8 cellular contexts compared by ENCODE assay signal in the genomic region with DNA sequence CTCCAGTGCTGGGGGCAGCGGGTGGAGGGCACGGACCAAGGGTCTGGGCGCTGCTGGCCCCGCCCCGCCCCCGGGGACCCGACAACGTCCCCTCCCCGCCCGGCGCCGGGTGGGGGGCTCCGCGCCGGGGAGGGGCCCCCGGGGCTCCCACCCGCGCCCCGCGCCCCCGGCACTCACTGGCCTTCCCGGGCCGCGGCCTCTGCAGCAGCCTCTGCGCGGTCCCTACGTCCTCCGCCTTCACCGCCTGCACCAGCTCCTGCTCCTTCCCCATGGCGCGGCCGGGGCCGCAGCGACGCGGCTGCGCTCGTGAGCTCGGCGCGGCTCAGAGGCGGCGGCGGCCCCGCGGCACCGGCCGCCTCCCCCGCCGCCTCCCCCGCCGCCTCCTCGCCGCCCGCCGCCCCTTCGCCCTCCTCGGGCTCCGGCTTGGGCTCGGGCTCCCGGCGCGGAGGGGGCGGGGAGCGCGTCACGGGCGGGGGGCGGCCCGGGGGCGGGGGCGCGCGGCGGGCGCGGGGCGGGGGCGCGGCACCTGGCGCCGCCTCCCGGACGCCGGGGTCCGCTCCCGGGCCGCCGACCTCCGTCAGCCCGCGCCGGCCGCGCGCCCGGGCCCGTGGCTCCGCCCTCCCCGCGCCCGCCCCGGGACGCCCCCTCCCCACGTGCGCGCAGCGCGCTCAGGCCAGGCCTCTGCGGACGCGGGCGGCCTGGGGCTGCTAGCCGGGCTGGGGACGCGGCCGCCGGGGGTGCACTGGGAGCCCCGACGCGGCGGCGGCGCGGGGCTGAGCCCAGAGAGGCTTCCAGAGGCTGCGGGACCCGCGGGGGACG. TPM values are rescaled to one million over a fixed set of nuclear protein-coding genes. Genes with fewer than 3 reads are reported as not detected.
A peak's percentile ranks its signal among the peaks of the same experiment; 100 is the strongest.
DNase-seq lines count a peak whose midpoint lies in the region; ATAC-seq, FAIRE-seq and TF ChIP-seq lines count a peak whose summit lies in the region.

A gene with protein sequence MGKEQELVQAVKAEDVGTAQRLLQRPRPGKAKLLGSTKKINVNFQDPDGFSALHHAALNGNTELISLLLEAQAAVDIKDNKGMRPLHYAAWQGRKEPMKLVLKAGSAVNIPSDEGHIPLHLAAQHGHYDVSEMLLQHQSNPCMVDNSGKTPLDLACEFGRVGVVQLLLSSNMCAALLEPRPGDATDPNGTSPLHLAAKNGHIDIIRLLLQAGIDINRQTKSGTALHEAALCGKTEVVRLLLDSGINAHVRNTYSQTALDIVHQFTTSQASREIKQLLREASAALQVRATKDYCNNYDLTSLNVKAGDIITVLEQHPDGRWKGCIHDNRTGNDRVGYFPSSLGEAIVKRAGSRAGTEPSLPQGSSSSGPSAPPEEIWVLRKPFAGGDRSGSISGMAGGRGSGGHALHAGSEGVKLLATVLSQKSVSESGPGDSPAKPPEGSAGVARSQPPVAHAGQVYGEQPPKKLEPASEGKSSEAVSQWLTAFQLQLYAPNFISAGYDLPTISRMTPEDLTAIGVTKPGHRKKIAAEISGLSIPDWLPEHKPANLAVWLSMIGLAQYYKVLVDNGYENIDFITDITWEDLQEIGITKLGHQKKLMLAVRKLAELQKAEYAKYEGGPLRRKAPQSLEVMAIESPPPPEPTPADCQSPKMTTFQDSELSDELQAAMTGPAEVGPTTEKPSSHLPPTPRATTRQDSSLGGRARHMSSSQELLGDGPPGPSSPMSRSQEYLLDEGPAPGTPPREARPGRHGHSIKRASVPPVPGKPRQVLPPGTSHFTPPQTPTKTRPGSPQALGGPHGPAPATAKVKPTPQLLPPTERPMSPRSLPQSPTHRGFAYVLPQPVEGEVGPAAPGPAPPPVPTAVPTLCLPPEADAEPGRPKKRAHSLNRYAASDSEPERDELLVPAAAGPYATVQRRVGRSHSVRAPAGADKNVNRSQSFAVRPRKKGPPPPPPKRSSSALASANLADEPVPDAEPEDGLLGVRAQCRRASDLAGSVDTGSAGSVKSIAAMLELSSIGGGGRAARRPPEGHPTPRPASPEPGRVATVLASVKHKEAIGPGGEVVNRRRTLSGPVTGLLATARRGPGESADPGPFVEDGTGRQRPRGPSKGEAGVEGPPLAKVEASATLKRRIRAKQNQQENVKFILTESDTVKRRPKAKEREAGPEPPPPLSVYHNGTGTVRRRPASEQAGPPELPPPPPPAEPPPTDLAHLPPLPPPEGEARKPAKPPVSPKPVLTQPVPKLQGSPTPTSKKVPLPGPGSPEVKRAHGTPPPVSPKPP (N-terminal part only) (minus strand): TSS at position 444 of the 819 bp plus-strand sequence. CDS start 173 bp downstream, at position 271.

- CTCF ChIA-PET in HepG2 (lab: Yijun Ruan, JAX; ENCODE audit: low intra/inter-chr PET ratio, low total read pairs) = no interaction called here
- CTCF ChIA-PET in activated CD8-positive, alpha-beta T cell treated with anti-CD3 and anti-CD28 coated beads, Interleukin-2, amount 10 ng/mL, durations not matched to agents 7 days and 5 days (lab: Charles Lee) = interaction anchor here (2.7 kb wide), 1 partner anchor 304 kb away, joined by 20 read pairs; no protein-coding TSS in a partner anchor

- H3K9me3 Mint-ChIP-seq in activated CD8-positive, alpha-beta T cell treated with anti-CD3 and anti-CD28 coated beads, Interleukin-2, amount 10 ng/mL, durations not matched to agents 7 days and 5 days (ENCODE audit: insufficient read depth) = no peaks in the 10 kb centered on the region

- no TSS peak for BruUV-seq in HepG2 (replicated peaks; lab: Mats Ljungman, UMichigan)

- H3K27ac Mint-ChIP-seq in activated CD8-positive, alpha-beta T cell treated with anti-CD3 and anti-CD28 coated beads, Interleukin-2, amount 10 ng/mL, durations not matched to agents 7 days and 5 days = no peak within 1 kb of the TSS

- H3K4me3 ChIP-seq in HepG2 (replicated peaks in 1 of 3; ENCODE audit: insufficient read depth in 1 of 3, low read depth in 2 of 3, low read length in 3 of 3) = peak within 1 kb of the TSS; percentile 53 to 66 (median 53)
- peak within 1 kb of the TSS in 1 of 3 donors; percentile 26 for H3K4me3 ChIP-seq in right lobe of liver
- H3K4me3 ChIP-seq in iPS-18a (ENCODE audit: low read length) = peak within 1 kb of the TSS; percentile 58
- peak within 1 kb of the TSS in 3 of 4 donors; percentile 27 to 44 (median 42) for H3K4me3 ChIP-seq in transverse colon

- FAIRE-seq in HepG2 (lab: Jason Lieb, UNC) = no peak

- TF ChIP-seq RAD21 in HepG2 (CRISPR knock-in tag; IDR thresholded peaks at IDR 0.05) = no peak

- intact Hi-C loops in HepG2 (cut with micrococcal nuclease; ENCODE audit: unreplicated experiment) (loop anchor here (5.0 kb wide), 2 partner anchors 34 to 56 kb away; a partner anchor contains a TSS), right lobe of liver (cut with DNase I) (loop anchor here (10.0 kb wide), 1 partner anchor 308 kb away; no protein-coding TSS in a partner anchor), transverse colon (cut with DNase I; ENCODE audit: low total_unique reads) (no loop called here)

- TF ChIP-seq POLR2A in HepG2 (IDR thresholded peaks at IDR 0.05; ENCODE audit: insufficient read depth in 1 of 2, low read depth in 2 of 2, low read length in 2 of 2) (no peak), right lobe of liver (IDR thresholded peaks at IDR 0.05) (no peak), transverse colon (IDR thresholded peaks at IDR 0.05) (no peak)

- ATAC-seq in HepG2 (peak; percentile 19; the same call in 2 of the 3 replicates), right lobe of liver (no peak), GM18870 (IDR thresholded peaks at IDR 0.05; ENCODE audit: unreplicated experiment) (no peak)
- ATAC-seq in activated CD8-positive, alpha-beta T cell treated with anti-CD3 and anti-CD28 coated beads, Interleukin-2, amount 10 ng/mL, durations not matched to agents 7 days and 5 days = peak; percentile 58

- in situ Hi-C loops in HepG2 (cut with HindIII; ENCODE audit: extremely low pct_ligation_motif_present, low pct_unique_long_range_greater_than_20kb) (no loop called here), transverse colon (cut with MboI; ENCODE audit: low pct_ligation_motif_present in 1 of 4, low pct_unique_long_range_greater_than_20kb in 1 of 4, low sequenced_read_pairs in 3 of 4) (loop anchor here in 1 of 4 donors (25.0 kb wide), 1 partner anchor 291 kb away; a partner anchor contains a TSS)

- H3K36me3 ChIP-seq in HepG2 (replicated peaks in 1 of 2; ENCODE audit: control insufficient read depth in 1 of 2, insufficient read depth in 2 of 2, low read length in 2 of 2) = no peaks in the 10 kb centered on the region
- no peaks in the 10 kb centered on the region for H3K36me3 ChIP-seq in right lobe of liver
- H3K36me3 ChIP-seq in iPS-18a (ENCODE audit: control insufficient read depth, low read depth, low read length) = no peaks in the 10 kb centered on the region
- H3K36me3 ChIP-seq in transverse colon = no peaks in the 10 kb centered on the region

- no peaks in the 10 kb centered on the region for H3K79me2 ChIP-seq in HepG2 (ENCODE audit: insufficient read depth, low read length)

- no peak within 1 kb of the TSS for H2AFZ ChIP-seq in HepG2 (ENCODE audit: low read length)

- peak within 1 kb of the TSS; percentile 71 for H3K4me2 ChIP-seq in HepG2 (ENCODE audit: low read depth, low read length)

- H3K4me1 Mint-ChIP-seq in activated CD8-positive, alpha-beta T cell treated with anti-CD3 and anti-CD28 coated beads, Interleukin-2, amount 10 ng/mL, durations not matched to agents 7 days and 5 days (ENCODE audit: low read depth) = peaks cover 3% of the 10 kb centered on the region

- H3K27ac ChIP-seq in HepG2 (ENCODE audit: extremely low read length, insufficient read depth, low read length) = no peak within 1 kb of the TSS
- H3K27ac ChIP-seq in right lobe of liver = no peak within 1 kb of the TSS
- no peak within 1 kb of the TSS for H3K27ac ChIP-seq in iPS-18a (ENCODE audit: low read length)
- H3K27ac ChIP-seq in transverse colon = no peak within 1 kb of the TSS

- H3K9ac ChIP-seq in HepG2 (ENCODE audit: insufficient read depth, low read depth, low read length) (peak within 1 kb of the TSS; percentile 44; the same call in 1 of the 2 replicates), iPS-18a (ENCODE audit: low read length) (no peak within 1 kb of the TSS)

- POLR2A ChIA-PET in HepG2 (lab: Yijun Ruan, JAX) = interaction anchor here (0.6 to 2.9 kb wide), 3 partner anchors 8 to 55 kb away, joined by 3 to 19 read pairs (median 5); a partner anchor contains a TSS
- POLR2A ChIA-PET in activated CD8-positive, alpha-beta T cell treated with anti-CD3 and anti-CD28 coated beads, Interleukin-2, amount 10 ng/mL, durations not matched to agents 7 days and 5 days (lab: Charles Lee) = interaction anchor here (0.8 kb wide), 1 partner anchor 42 kb away, joined by 4 read pairs; no protein-coding TSS in a partner anchor

- no peak for DNase-seq in HepG2 (ENCODE audit: low spot score)
- DNase-seq in right lobe of liver = no peak
- DNase-seq in activated CD8-positive, alpha-beta T cell treated with anti-CD3 and anti-CD28 coated beads, Interleukin-2, amount 10 ng/mL, durations not matched to agents 7 days and 5 days = no peak
- no peak for DNase-seq in transverse colon
- no peak for DNase-seq in NCI-H1048 (lab: John Stamatoyannopoulos, UW)
- no peak for DNase-seq in activated CD8-positive, alpha-beta memory T cell treated with anti-CD3 and anti-CD28 coated beads for 24 hours

- H4K20me1 ChIP-seq in HepG2 (ENCODE audit: insufficient read depth, low read length) = no peaks in the 10 kb centered on the region

- TF ChIP-seq EP300 in HepG2 (IDR thresholded peaks at IDR 0.05; ENCODE audit: low read depth in 2 of 2, low read length in 2 of 2) = no peak
- TF ChIP-seq EP300 in HepG2 (CRISPR knock-in tag; IDR thresholded peaks at IDR 0.05; ENCODE audit: borderline replicate concordance) = no peak
- TF ChIP-seq EP300 in transverse colon (IDR thresholded peaks at IDR 0.05; ENCODE audit: low read depth) = no peak

- TF ChIP-seq CTCF in HepG2 (CRISPR knock-in tag; IDR thresholded peaks at IDR 0.05) (no peak), right lobe of liver (IDR thresholded peaks at IDR 0.05) (no peak), transverse colon (IDR thresholded peaks at IDR 0.05) (no peak)

- H3K36me3 Mint-ChIP-seq in activated CD8-positive, alpha-beta T cell treated with anti-CD3 and anti-CD28 coated beads, Interleukin-2, amount 10 ng/mL, durations not matched to agents 7 days and 5 days (ENCODE audit: low read depth) = no peaks in the 10 kb centered on the region

- H3K27me3 ChIP-seq in HepG2 (ENCODE audit: control insufficient read depth in 1 of 2, insufficient read depth in 2 of 2, low read length in 2 of 2) (peaks cover 2 to 39% of the 10 kb centered on the region in 2 experiments; a peak in 3 of 5 replicates), right lobe of liver (peaks cover 0 to 11% of the 10 kb centered on the region in 2 donors), iPS-18a (ENCODE audit: control insufficient read depth, insufficient read depth, low read length) (peaks cover 42% of the 10 kb centered on the region), transverse colon (peaks cover 61% of the 10 kb centered on the region)

- H3K27me3 Mint-ChIP-seq in activated CD8-positive, alpha-beta T cell treated with anti-CD3 and anti-CD28 coated beads, Interleukin-2, amount 10 ng/mL, durations not matched to agents 7 days and 5 days (ENCODE audit: low read depth) = peaks cover 44% of the 10 kb centered on the region

- H3K4me1 ChIP-seq in HepG2 (ENCODE audit: insufficient read depth, low read length) (peaks cover 54% of the 10 kb centered on the region), right lobe of liver (peaks cover 0 to 10% (median 0%) of the 10 kb centered on the region in 4 donors), iPS-18a (ENCODE audit: control insufficient read depth, low read depth, low read length) (peaks cover 2% of the 10 kb centered on the region), transverse colon (peaks cover 10 to 18% (median 15%) of the 10 kb centered on the region in 4 donors)

- peak within 1 kb of the TSS; percentile 25 for H3K4me3 Mint-ChIP-seq in activated CD8-positive, alpha-beta T cell treated with anti-CD3 and anti-CD28 coated beads, Interleukin-2, amount 10 ng/mL, durations not matched to agents 7 days and 5 days

- 0% methylated on average over 3 of the region's 129 CpGs for WGBS in HepG2 (ENCODE audit: low lambda C conversion rate)
- 0% methylated on average over 2 of the region's 129 CpGs for WGBS in right lobe of liver (ENCODE audit: insufficient coverage, low coverage, low lambda C conversion rate, missing lambda C conversion rate)
- WGBS in transverse colon (ENCODE audit: low coverage in 1 of 2), 2 donors = 4% methylated on average over 33 of the region's 129 CpGs; no CpG with 5 or more reads in 1 of the 2 donors

- no peaks in the 10 kb centered on the region for H3K9me3 ChIP-seq in HepG2 (ENCODE audit: low read length)
- H3K9me3 ChIP-seq in right lobe of liver = no peaks in the 10 kb centered on the region
- H3K9me3 ChIP-seq in iPS-18a (ENCODE audit: control insufficient read depth, low read depth, low read length) = no peaks in the 10 kb centered on the region
- H3K9me3 ChIP-seq in transverse colon = no peaks in the 10 kb centered on the region

RNA-seq across cellular contexts. Expression of the gene that starts here (rescaled TPM):
- total RNA-seq in HepG2 (2016; rRNA removed; fragmentation: Illumina TruSeq; extraction: Trizol) (1.2 and 1.4 TPM in 2 replicates), right lobe of liver (not detected), transverse colon (under 1 TPM in 2 of 4 donors, not detected in 2; under 0.01 to 0.14 TPM)
- total RNA-seq in HepG2 (2016; cell fraction: cytosol; rRNA removed; fragmentation: Illumina TruSeq; extraction: Trizol; ENCODE audit: low read depth) = 0.20 and 2.1 TPM in 2 replicates
- 0.56 and 0.91 TPM in 2 replicates for total RNA-seq in HepG2 (2016; cell fraction: insoluble cytoplasmic fraction; rRNA removed; fragmentation: Illumina TruSeq; extraction: Trizol)
- total RNA-seq in HepG2 (2016; cell fraction: membrane; rRNA removed; fragmentation: Illumina TruSeq; extraction: Trizol) = 0.65 and 0.76 TPM in 2 replicates
- total RNA-seq in HepG2 (2016; cell fraction: nucleus; rRNA removed; fragmentation: Illumina TruSeq; extraction: Trizol) = 0.65 and 1.9 TPM in 2 replicates
- 2.2 and 9.4 TPM in 2 replicates for polyA plus RNA-seq in HepG2 (2011; rRNA removed)
- polyA plus RNA-seq in HepG2 (2011; cell fraction: cytosol; rRNA removed) = 0.65 and 1.0 TPM in 2 replicates
- 13.6 and 21.2 TPM in 2 replicates for polyA plus RNA-seq in HepG2 (2011; cell fraction: nucleus; rRNA removed)
- 2.3 and 3.3 TPM in 2 replicates for polyA plus RNA-seq in HepG2 (2012)
- 0.10 TPM in 2 replicates for polyA plus RNA-seq in HepG2 (2016; cell fraction: cytosol; fragmentation: Illumina TruSeq; extraction: Trizol; ENCODE audit: low read depth)
- 0.49 and 0.81 TPM in 2 replicates for polyA plus RNA-seq in HepG2 (2016; cell fraction: insoluble cytoplasmic fraction; fragmentation: Illumina TruSeq; extraction: Trizol; ENCODE audit: low read depth)
- polyA plus RNA-seq in HepG2 (2016; cell fraction: membrane; fragmentation: Illumina TruSeq; extraction: Trizol; ENCODE audit: low read depth) = 0.34 and 0.36 TPM in 2 replicates
- polyA plus RNA-seq in HepG2 (2016; cell fraction: nucleus; fragmentation: Illumina TruSeq; extraction: Trizol; ENCODE audit: insufficient read depth, low read depth) = 4.1 and 6.3 TPM in 2 replicates
- 4.0 TPM in 1 of 2 replicates, not detected in the other for polyA minus RNA-seq in HepG2 (2011; rRNA and poly(A)+ RNA removed; ENCODE audit: low replicate concordance)
- 0.88 and 1.8 TPM in 2 replicates for polyA minus RNA-seq in HepG2 (2011; cell fraction: cytosol; rRNA and poly(A)+ RNA removed)
- 1.5 and 2.7 TPM in 2 replicates for polyA minus RNA-seq in HepG2 (2011; cell fraction: nucleus; rRNA and poly(A)+ RNA removed)
- total RNA-seq in activated CD8-positive, alpha-beta T cell treated with anti-CD3 and anti-CD28 coated beads, Interleukin-2, amount 10 ng/mL, durations not matched to agents 7 days and 5 days = under 1 TPM; 0.05 to 0.63 TPM

Comparison
In these comparisons a context has a peak if more than half of its experiments do, and no peak if none do; other contexts are left out.
1. Peak in ATAC-seq in activated CD8-positive, alpha-beta T cell treated with anti-CD3 and anti-CD28 coated beads, Interleukin-2, amount 10 ng/mL, durations not matched to agents 7 days and 5 days; RNA of the gene not detected or under 1 TPM.